In the genomic region with DNA sequence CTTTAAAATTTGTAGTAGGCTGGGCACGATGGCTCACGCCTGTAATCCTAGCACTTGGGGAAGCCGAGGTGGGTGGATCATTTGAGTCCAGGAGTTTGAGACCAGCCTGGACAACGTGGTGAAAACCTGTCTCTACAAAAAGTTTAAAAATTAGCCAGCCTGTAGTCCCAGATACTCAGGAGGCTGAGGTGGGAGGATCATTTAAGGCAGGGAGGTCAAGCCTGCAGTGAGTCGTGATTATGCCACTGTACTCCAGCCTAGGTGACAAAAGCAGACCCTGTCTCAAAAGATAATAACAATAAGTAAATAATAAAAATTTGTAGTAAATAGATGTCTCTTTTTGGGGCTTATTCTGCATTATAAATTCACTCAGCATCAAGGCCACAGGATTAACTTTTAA, we compare ENCODE assay signal across 1 cellular context.
TF ChIP-seq lines count a peak whose summit lies in the region.

No MANE protein-coding gene starts in this region.

TF ChIP-seq in GM12878, 131 proteins besides CTCF, POLR2A, EP300 and RAD21 (continued from another document):
- TF ChIP-seq, protein P1, sequence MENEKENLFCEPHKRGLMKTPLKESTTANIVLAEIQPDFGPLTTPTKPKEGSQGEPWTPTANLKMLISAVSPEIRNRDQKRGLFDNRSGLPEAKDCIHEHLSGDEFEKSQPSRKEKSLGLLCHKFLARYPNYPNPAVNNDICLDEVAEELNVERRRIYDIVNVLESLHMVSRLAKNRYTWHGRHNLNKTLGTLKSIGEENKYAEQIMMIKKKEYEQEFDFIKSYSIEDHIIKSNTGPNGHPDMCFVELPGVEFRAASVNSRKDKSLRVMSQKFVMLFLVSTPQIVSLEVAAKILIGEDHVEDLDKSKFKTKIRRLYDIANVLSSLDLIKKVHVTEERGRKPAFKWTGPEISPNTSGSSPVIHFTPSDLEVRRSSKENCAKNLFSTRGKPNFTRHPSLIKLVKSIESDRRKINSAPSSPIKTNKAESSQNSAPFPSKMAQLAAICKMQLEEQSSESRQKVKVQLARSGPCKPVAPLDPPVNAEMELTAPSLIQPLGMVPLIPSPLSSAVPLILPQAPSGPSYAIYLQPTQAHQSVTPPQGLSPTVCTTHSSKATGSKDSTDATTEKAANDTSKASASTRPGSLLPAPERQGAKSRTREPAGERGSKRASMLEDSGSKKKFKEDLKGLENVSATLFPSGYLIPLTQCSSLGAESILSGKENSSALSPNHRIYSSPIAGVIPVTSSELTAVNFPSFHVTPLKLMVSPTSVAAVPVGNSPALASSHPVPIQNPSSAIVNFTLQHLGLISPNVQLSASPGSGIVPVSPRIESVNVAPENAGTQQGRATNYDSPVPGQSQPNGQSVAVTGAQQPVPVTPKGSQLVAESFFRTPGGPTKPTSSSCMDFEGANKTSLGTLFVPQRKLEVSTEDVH (IDR thresholded peaks at IDR 0.05; ENCODE audit: low read depth, partially characterized antibody): no peak
- TF ChIP-seq FOS (IDR thresholded peaks at IDR 0.05; ENCODE audit: borderline replicate concordance, extremely low read depth, insufficient read length) (no peak), STAT3 (IDR thresholded peaks at IDR 0.05; ENCODE audit: low read depth, low read length) (no peak)
